ENCODE assay signal across 8 cellular contexts in the genomic region with DNA sequence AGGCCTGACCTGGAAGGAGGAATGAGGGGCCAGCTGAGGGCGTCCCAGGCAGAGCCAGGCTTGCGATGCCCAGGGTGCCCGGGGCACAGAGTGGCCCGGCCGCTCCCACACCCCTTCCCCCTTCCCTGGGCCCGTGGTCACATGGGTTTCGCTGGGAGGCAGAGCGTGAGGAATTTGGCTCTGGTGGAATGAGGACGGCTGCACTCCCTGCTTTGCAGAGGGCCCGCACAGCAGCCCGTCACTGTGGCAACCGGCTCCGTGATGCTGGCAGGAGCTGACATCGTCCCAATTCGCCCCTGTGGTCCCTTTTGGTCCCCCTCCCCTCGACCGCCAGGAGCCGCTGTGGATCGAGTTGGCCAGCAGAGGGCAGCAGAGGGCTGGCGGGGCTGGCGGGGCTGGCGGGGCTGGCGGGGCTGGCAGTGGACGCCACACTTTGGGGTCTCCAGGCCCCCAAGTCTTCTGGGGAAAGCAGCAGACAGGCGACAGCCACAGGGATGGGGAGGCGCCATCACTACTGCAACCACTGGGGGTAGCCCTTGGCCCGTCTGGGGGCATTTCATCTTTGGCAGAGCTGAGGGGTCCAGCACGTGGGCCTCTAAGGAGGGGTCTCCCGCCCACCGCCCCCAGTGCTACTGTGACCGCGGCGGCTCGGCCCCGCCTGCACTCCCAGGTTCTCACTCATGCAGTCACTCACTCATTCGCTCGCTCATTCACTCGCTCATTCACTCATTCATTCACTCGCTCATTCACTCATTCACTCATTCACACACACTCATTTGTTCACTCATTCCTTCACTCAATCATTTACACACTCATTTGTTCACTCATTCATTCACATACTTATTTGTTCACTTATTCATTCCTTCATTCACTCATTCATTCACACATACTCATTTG. TPM values are rescaled to one million over a fixed set of nuclear protein-coding genes. Genes with fewer than 3 reads are reported as not detected.
DNase-seq lines count a peak whose midpoint lies in the region; ATAC-seq and TF ChIP-seq lines count a peak whose summit lies in the region.

No MANE protein-coding gene starts in this region.

- no peaks in the 10 kb centered on the region for H3K36me3 Mint-ChIP-seq in naive thymus-derived CD8-positive, alpha-beta T cell

- no peak overlapping the region for H3K4me3 ChIP-seq in GM06990 (replicated peaks; ENCODE audit: low read depth, low read length)
- no peak overlapping the region for H3K4me3 ChIP-seq in NB4 (ENCODE audit: low read depth, low read length)
- no peak overlapping the region for H3K4me3 ChIP-seq in epithelial cell of proximal tubule (ENCODE audit: low read depth, low read length)
- H3K4me3 ChIP-seq in uterus = no peak overlapping the region

- H3K27me3 Mint-ChIP-seq in naive thymus-derived CD8-positive, alpha-beta T cell = peaks cover 5 to 30% (median 14%) of the 10 kb centered on the region in 5 donors

- intact Hi-C loops in uterus (cut with DNase I; ENCODE audit: low total_unique reads) = no loop called here

- ATAC-seq in naive thymus-derived CD8-positive, alpha-beta T cell = peak; percentile 74 to 85

- no peak for DNase-seq in GM06990 (ENCODE audit: extremely low read depth, insufficient read length)
- DNase-seq in NB4 (ENCODE audit: low read depth) = peak; percentile 56
- peak; percentile 30 to 32 for DNase-seq in activated CD4-positive, alpha-beta T cell treated with anti-CD3 and anti-CD28 coated beads, Interleukin-2, amount 50 U/mL, for 4 hours
- no peak for DNase-seq in epithelial cell of proximal tubule (ENCODE audit: low read depth)
- peak; percentile 28 to 80 (median 54) for DNase-seq in naive thymus-derived CD8-positive, alpha-beta T cell
- no peak for DNase-seq in uterus
- DNase-seq in NCI-H446 (lab: John Stamatoyannopoulos, UW) = no peak
- no peak for DNase-seq in NCI-H2107 (lab: John Stamatoyannopoulos, UW)

- H3K36me3 ChIP-seq in GM06990 (ENCODE audit: control insufficient read depth, insufficient read depth, low read length) (no peaks in the 10 kb centered on the region), uterus (no peaks in the 10 kb centered on the region)

- H3K4me1 Mint-ChIP-seq in naive thymus-derived CD8-positive, alpha-beta T cell = peaks cover 0 to 3% (median 0%) of the 10 kb centered on the region in 4 donors

- H3K9me3 ChIP-seq in uterus = no peaks in the 10 kb centered on the region

- no peak for TF ChIP-seq POLR2A in NB4 (IDR thresholded peaks at IDR 0.05; ENCODE audit: extremely low read depth, insufficient read length)
- no peak for TF ChIP-seq POLR2A in uterus (IDR thresholded peaks at IDR 0.05)

- no peaks in the 10 kb centered on the region for H3K9me3 Mint-ChIP-seq in naive thymus-derived CD8-positive, alpha-beta T cell

- H3K4me1 ChIP-seq in uterus = no peaks in the 10 kb centered on the region

- no peak overlapping the region for H3K4me3 Mint-ChIP-seq in naive thymus-derived CD8-positive, alpha-beta T cell

- peak; percentile 82 for TF ChIP-seq CTCF in GM06990 (IDR thresholded peaks at IDR 0.05; ENCODE audit: insufficient read depth, low read length, poor library complexity, severe bottlenecking)
- peak; percentile 67 for TF ChIP-seq CTCF in NB4 (IDR thresholded peaks at IDR 0.05; ENCODE audit: low read depth, low read length)
- TF ChIP-seq CTCF in epithelial cell of proximal tubule (conservative IDR thresholded peaks at IDR 0.05; ENCODE audit: low read depth, low read length) = peak; percentile 63
- TF ChIP-seq CTCF in uterus (IDR thresholded peaks at IDR 0.05) = peak; percentile 42 to 78 (median 67)

- H3K27ac ChIP-seq in uterus = no peak overlapping the region

- H3K27ac Mint-ChIP-seq in naive thymus-derived CD8-positive, alpha-beta T cell = no peak overlapping the region

- H3K27me3 ChIP-seq in GM06990 (replicated peaks; ENCODE audit: control insufficient read depth, insufficient read depth, low read length) (no peaks in the 10 kb centered on the region; the same call in 1 of the 2 replicates), uterus (no peaks in the 10 kb centered on the region)

- POLR2A ChIA-PET in naive thymus-derived CD8-positive, alpha-beta T cell (lab: Charles Lee) = interaction anchor here (0.6 kb wide), 1 partner anchor 227 kb away, joined by 4 read pairs; no protein-coding TSS in a partner anchor

RNA-seq across cellular contexts. Expression of a gene that starts 49.7 kb away (rescaled TPM):
- total RNA-seq in epithelial cell of proximal tubule (not detected in 2 replicates), uterus (not detected)
- total RNA-seq in naive thymus-derived CD8-positive, alpha-beta T cell = not detected
- not detected for polyA plus RNA-seq in naive thymus-derived CD8-positive, alpha-beta T cell

Comparison
In these comparisons a context has a peak if more than half of its experiments do, and no peak if none do; other contexts are left out.
1. DNase-seq: peak in NB4 (single experiment), activated CD4-positive, alpha-beta T cell treated with anti-CD3 and anti-CD28 coated beads, Interleukin-2, amount 50 U/mL, for 4 hours (2 of 2) and naive thymus-derived CD8-positive, alpha-beta T cell (10 of 10); none in GM06990 (single experiment), epithelial cell of proximal tubule (single experiment), uterus (0 of 2), NCI-H446 (0 of 2) and NCI-H2107 (single experiment).
2. Peak in every context shown above with its lines, with median percentiles within 50 percentile points of each other: CTCF ChIP-seq.